In the genomic region with DNA sequence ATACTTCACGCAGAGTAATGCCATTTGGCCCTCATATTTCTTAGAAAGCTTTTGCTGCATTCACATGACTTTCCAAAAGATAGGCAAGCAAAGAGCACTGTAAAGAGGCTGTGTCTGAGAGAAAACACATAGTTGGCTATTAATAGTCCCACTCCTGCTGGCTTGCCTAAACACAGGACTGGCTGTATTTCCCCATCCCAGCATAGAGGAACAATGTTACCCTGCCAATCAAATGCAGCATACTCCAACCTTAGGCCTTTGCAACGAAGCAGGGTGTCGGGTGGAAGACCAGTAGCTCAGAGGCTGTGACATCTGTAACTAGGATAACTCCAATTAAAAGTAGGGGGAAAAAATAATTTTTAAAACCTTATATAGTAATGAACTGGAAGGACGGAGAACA, we compare ENCODE assay signal across 11 cellular contexts.
DNase-seq lines count a peak whose midpoint lies in the region; ATAC-seq and TF ChIP-seq lines count a peak whose summit lies in the region.
"Had no signal": no experiment of that assay in that cellular context is flagged by ENCODE, and none has a peak within 500 bp of the region (broad histone marks: within the 10 kb centered on the region; RNA-seq: fewer than 3 reads in every experiment).

No MANE protein-coding gene starts in this region.

- H3K4me1 Mint-ChIP-seq in chondrocyte (ENCODE audit: low read depth) = peaks cover 49% of the 10 kb centered on the region

- DNase-seq in NCI-H2227 (lab: John Stamatoyannopoulos, UW; ENCODE audit: unreplicated experiment) = peak; percentile 18
- no peak for DNase-seq in chondrocyte (ENCODE audit: low spot score)
- no peak for DNase-seq in lung (ENCODE audit: low spot score)
- DNase-seq in testis = peak; percentile 25
- DNase-seq in NCI-H345 (lab: John Stamatoyannopoulos, UW) = no peak
- DNase-seq in A172 (ENCODE audit: low spot score) = no peak
- DNase-seq in DMS53 treated with DMSO at 0.1 percent for 48 hours (lab: John Stamatoyannopoulos, UW; ENCODE audit: unreplicated experiment) = no peak
- DNase-seq: Calu3, NCI-H1092 had no signal

- H3K27ac ChIP-seq in lung (ENCODE audit: low read depth in 1 of 2, low read length in 1 of 2) (peak overlapping the region; percentile 35), testis (peak overlapping the region in 1 of 2 donors; percentile 51)

- intact Hi-C loops in testis (cut with DNase I; ENCODE audit: low total_unique reads) = no loop called here

- 63 to 75% methylated on average over 4 of the region's 4 CpGs for WGBS in lung, 2 donors
- WGBS in testis, 2 donors = 38 to 50% methylated on average over 4 of the region's 4 CpGs

- peak overlapping the region; percentile 13 for H3K4me3 Mint-ChIP-seq in chondrocyte (ENCODE audit: unreplicated experiment)
- H3K4me3 Mint-ChIP-seq: activated naive CD8-positive, alpha-beta T cell had no signal

- no peak for TF ChIP-seq CTCF in chondrocyte (IDR thresholded peaks at IDR 0.05)
- no peak for TF ChIP-seq CTCF in lung (IDR thresholded peaks at IDR 0.05; ENCODE audit: control extremely low read depth, extremely low read depth)
- no peak for TF ChIP-seq CTCF in testis (IDR thresholded peaks at IDR 0.05)

- H3K27ac Mint-ChIP-seq in chondrocyte (ENCODE audit: unreplicated experiment) = peak overlapping the region; percentile 89
- H3K27ac Mint-ChIP-seq: activated naive CD8-positive, alpha-beta T cell had no signal

- H3K4me3 ChIP-seq in lung (no peak overlapping the region), testis (no peak overlapping the region)

- TF ChIP-seq POLR2A in testis (IDR thresholded peaks at IDR 0.05) = no peak

- H3K36me3 Mint-ChIP-seq in chondrocyte (ENCODE audit: low read depth) = no peaks in the 10 kb centered on the region

- peaks cover 0 to 21% of the 10 kb centered on the region in 2 donors for H3K4me1 ChIP-seq in lung (ENCODE audit: control insufficient read depth in 2 of 2, insufficient read depth in 2 of 2, low read length in 2 of 2)
- H3K4me1 ChIP-seq in testis = peaks cover 6% of the 10 kb centered on the region

- H3K27me3 Mint-ChIP-seq in chondrocyte (ENCODE audit: low read depth) = no peaks in the 10 kb centered on the region
- H3K27me3 Mint-ChIP-seq: activated naive CD8-positive, alpha-beta T cell had no signal

- H3K9me3 ChIP-seq in lung (ENCODE audit: control insufficient read depth in 2 of 2, insufficient read depth in 1 of 2, low read length in 1 of 2) (no peaks in the 10 kb centered on the region), testis (no peaks in the 10 kb centered on the region)

- H3K27me3 ChIP-seq in lung (ENCODE audit: control insufficient read depth, insufficient read depth) = no peaks in the 10 kb centered on the region
- H3K27me3 ChIP-seq in testis = no peaks in the 10 kb centered on the region

- H3K9me3 Mint-ChIP-seq in chondrocyte (ENCODE audit: low read depth) = no peaks in the 10 kb centered on the region

- ATAC-seq in lung (ENCODE audit: insufficient read depth, low FRiP score) = peak; percentile 51
- no peak for ATAC-seq in HG03045 (IDR thresholded peaks at IDR 0.05; ENCODE audit: unreplicated experiment)

- H3K36me3 ChIP-seq in lung (ENCODE audit: control insufficient read depth in 2 of 2, insufficient read depth in 2 of 2, low read length in 2 of 2) = no peaks in the 10 kb centered on the region
- H3K36me3 ChIP-seq in testis (ENCODE audit: low read depth, missing control alignments) = no peaks in the 10 kb centered on the region

Comparison
In these comparisons a context has a peak if more than half of its experiments do, and no peak if none do; other contexts are left out.
1. DNase-seq: peak in NCI-H2227 (single experiment) and testis (single experiment); none in chondrocyte (single experiment), lung (single experiment), NCI-H345 (single experiment), A172 (single experiment) and DMS53 treated with DMSO at 0.1 percent for 48 hours (single experiment).